In the genomic region with DNA sequence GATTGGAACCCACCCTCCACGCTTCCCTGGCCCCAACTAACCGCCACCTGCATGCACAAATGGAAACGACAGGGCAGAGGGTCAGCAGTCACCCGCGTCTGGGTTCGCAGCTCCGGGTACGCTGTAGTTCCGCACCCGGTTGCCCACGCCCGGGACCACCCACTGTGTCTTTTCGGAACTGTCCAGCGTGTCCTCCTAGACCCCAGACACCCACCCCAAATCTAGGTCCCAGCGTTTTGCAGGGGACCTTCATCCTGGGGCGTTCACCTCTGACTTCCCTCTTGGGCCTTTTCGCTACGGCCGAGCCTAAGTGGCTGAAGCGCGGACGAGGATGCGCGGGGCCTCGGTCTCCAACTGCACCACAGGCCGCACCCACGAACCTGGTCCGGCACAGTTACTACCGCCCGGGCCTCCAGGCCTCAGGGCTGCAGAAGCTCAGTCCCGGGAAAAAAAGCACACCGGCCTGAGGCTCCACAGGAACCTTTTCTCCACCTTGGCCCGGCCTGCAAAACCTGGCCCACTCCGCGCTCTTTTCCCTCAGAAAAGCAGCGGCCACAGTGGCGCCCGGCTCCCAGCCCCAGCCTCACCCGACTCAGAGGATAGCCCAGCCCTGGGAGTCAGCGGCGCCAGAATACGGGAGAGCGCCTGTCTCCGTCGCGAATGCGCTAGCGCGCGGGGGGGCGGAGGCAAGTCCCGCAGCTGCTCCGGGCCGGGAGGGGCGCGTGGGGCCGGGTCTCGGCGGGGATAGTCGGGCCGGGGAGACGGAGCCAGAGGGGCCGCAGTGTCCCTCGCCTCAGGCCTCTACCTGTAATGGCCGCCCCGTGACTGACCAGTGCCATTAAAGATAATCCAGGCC, we compare ENCODE assay signal across 1 cellular context.
TF ChIP-seq lines count a peak whose summit lies in the region.

Gene ZFP30 (minus strand): TSS at position 633 of the 856 bp plus-strand sequence. CDS start 7,643 bp downstream, outside the sequence.

TF ChIP-seq in HepG2, 621 proteins besides CTCF, POLR2A, EP300 and RAD21 (continued from another document and continues in another):
- no peak; the same call in 1 of the 2 replicates for TF ChIP-seq STAT6 (CRISPR knock-in tag; IDR thresholded peaks at IDR 0.05; ENCODE audit: borderline replicate concordance)
- no peak for TF ChIP-seq HNF1A (IDR thresholded peaks at IDR 0.05; ENCODE audit: low read depth)
- no peak for TF ChIP-seq HNF1A (CRISPR knock-in tag; IDR thresholded peaks at IDR 0.05; ENCODE audit: borderline replicate concordance)
- TF ChIP-seq PITX1 (CRISPR knock-in tag; IDR thresholded peaks at IDR 0.05) = no peak
- peak; percentile 54; the same call in 1 of the 2 replicates for TF ChIP-seq CAMTA2 (CRISPR knock-in tag; IDR thresholded peaks at IDR 0.05; ENCODE audit: borderline replicate concordance)
- TF ChIP-seq ZMAT3 (CRISPR knock-in tag; conservative IDR thresholded peaks at IDR 0.05) = no peak
- TF ChIP-seq, protein P1, sequence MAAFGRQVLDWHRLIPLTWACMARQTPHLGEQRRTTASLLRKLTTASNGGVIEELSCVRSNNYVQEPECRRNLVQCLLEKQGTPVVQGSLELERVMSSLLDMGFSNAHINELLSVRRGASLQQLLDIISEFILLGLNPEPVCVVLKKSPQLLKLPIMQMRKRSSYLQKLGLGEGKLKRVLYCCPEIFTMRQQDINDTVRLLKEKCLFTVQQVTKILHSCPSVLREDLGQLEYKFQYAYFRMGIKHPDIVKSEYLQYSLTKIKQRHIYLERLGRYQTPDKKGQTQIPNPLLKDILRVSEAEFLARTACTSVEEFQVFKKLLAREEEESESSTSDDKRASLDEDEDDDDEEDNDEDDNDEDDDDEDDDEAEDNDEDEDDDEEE (CRISPR knock-in tag; IDR thresholded peaks at IDR 0.05) = peak; percentile 72; the same call in 1 of the 2 replicates
- no peak; the same call in 1 of the 2 replicates for TF ChIP-seq DMAP1 (CRISPR knock-in tag; IDR thresholded peaks at IDR 0.05)
- peak; percentile 63; the same call in 1 of the 2 replicates for TF ChIP-seq ZNF891 (CRISPR knock-in tag; IDR thresholded peaks at IDR 0.05)
- TF ChIP-seq TMF1 (CRISPR knock-in tag; IDR thresholded peaks at IDR 0.05; ENCODE audit: low read depth) = peak; percentile 38; the same call in 1 of the 2 replicates
- TF ChIP-seq SOX5 (CRISPR knock-in tag; IDR thresholded peaks at IDR 0.05; ENCODE audit: borderline replicate concordance) = no peak
- TF ChIP-seq ZBTB20 (CRISPR knock-in tag; IDR thresholded peaks at IDR 0.05; ENCODE audit: borderline replicate concordance, low read depth) = peak; percentile 51; the same call in 1 of the 2 replicates
- TF ChIP-seq, protein P2, sequence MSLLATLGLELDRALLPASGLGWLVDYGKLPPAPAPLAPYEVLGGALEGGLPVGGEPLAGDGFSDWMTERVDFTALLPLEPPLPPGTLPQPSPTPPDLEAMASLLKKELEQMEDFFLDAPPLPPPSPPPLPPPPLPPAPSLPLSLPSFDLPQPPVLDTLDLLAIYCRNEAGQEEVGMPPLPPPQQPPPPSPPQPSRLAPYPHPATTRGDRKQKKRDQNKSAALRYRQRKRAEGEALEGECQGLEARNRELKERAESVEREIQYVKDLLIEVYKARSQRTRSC (CRISPR knock-in tag; IDR thresholded peaks at IDR 0.05; ENCODE audit: low read depth) = peak; percentile 54; the same call in 1 of the 2 replicates
- TF ChIP-seq ZNF709 (CRISPR knock-in tag; IDR thresholded peaks at IDR 0.05) = no peak
- TF ChIP-seq BCL6 (CRISPR knock-in tag; IDR thresholded peaks at IDR 0.05) = no peak; the same call in 1 of the 2 replicates
- no peak; the same call in 1 of the 2 replicates for TF ChIP-seq ZNF121 (CRISPR knock-in tag; IDR thresholded peaks at IDR 0.05)
- no peak for TF ChIP-seq ZNF383 (CRISPR knock-in tag; IDR thresholded peaks at IDR 0.05; ENCODE audit: borderline replicate concordance)
- TF ChIP-seq ZBTB34 (CRISPR knock-in tag; IDR thresholded peaks at IDR 0.05) = 0 out of 2 replicates have a peak, but pooled peaks have one; percentile 37
- TF ChIP-seq, protein P3, sequence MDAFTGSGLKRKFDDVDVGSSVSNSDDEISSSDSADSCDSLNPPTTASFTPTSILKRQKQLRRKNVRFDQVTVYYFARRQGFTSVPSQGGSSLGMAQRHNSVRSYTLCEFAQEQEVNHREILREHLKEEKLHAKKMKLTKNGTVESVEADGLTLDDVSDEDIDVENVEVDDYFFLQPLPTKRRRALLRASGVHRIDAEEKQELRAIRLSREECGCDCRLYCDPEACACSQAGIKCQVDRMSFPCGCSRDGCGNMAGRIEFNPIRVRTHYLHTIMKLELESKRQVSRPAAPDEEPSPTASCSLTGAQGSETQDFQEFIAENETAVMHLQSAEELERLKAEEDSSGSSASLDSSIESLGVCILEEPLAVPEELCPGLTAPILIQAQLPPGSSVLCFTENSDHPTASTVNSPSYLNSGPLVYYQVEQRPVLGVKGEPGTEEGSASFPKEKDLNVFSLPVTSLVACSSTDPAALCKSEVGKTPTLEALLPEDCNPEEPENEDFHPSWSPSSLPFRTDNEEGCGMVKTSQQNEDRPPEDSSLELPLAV (CRISPR knock-in tag; conservative IDR thresholded peaks at IDR 0.05; ENCODE audit: low read depth) = no peak
- TF ChIP-seq KLF16 (CRISPR knock-in tag; IDR thresholded peaks at IDR 0.05) = peak in 1 of 2 experiments; percentile 42; a peak in 2 of 4 replicates
- TF ChIP-seq ZNF382 (CRISPR knock-in tag; IDR thresholded peaks at IDR 0.05; ENCODE audit: borderline replicate concordance) = no peak
- no peak for TF ChIP-seq KDM6A (CRISPR knock-in tag; IDR thresholded peaks at IDR 0.05; ENCODE audit: low read depth)
- peak; percentile 10; the same call in 1 of the 2 replicates for TF ChIP-seq ZBTB4 (CRISPR knock-in tag; IDR thresholded peaks at IDR 0.05; ENCODE audit: borderline replicate concordance)
- no peak for TF ChIP-seq TCF7L2 (IDR thresholded peaks at IDR 0.05; ENCODE audit: low read depth, low read length)
- TF ChIP-seq NR2F1 (CRISPR knock-in tag; IDR thresholded peaks at IDR 0.05) = no peak
- no peak for TF ChIP-seq EEA1 (CRISPR knock-in tag; IDR thresholded peaks at IDR 0.05; ENCODE audit: borderline replicate concordance)
- no peak for TF ChIP-seq ZBTB1 (CRISPR knock-in tag; IDR thresholded peaks at IDR 0.05; ENCODE audit: borderline replicate concordance)
- TF ChIP-seq GFI1 (CRISPR knock-in tag; IDR thresholded peaks at IDR 0.05; ENCODE audit: borderline replicate concordance) = peak; percentile 6; the same call in 1 of the 2 replicates
- TF ChIP-seq CENPT (CRISPR knock-in tag; IDR thresholded peaks at IDR 0.05; ENCODE audit: low read depth) = no peak
- TF ChIP-seq ZNF20 (CRISPR knock-in tag; IDR thresholded peaks at IDR 0.05) = peak; percentile 55; the same call in 1 of the 2 replicates
- TF ChIP-seq PHF20 (CRISPR knock-in tag; IDR thresholded peaks at IDR 0.05) = peak; percentile 58; the same call in 1 of the 2 replicates
- TF ChIP-seq ZNF546 (CRISPR knock-in tag; conservative IDR thresholded peaks at IDR 0.05) = 0 out of 2 replicates have a peak, but pooled peaks have one; percentile 53
- no peak for TF ChIP-seq NFE2 (CRISPR knock-in tag; IDR thresholded peaks at IDR 0.05)
- TF ChIP-seq, protein P4, sequence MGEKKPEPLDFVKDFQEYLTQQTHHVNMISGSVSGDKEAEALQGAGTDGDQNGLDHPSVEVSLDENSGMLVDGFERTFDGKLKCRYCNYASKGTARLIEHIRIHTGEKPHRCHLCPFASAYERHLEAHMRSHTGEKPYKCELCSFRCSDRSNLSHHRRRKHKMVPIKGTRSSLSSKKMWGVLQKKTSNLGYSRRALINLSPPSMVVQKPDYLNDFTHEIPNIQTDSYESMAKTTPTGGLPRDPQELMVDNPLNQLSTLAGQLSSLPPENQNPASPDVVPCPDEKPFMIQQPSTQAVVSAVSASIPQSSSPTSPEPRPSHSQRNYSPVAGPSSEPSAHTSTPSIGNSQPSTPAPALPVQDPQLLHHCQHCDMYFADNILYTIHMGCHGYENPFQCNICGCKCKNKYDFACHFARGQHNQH (CRISPR knock-in tag; IDR thresholded peaks at IDR 0.05) = peak; percentile 23; the same call in 1 of the 2 replicates
- 0 out of 2 replicates have a peak, but pooled peaks have one; percentile 41 for TF ChIP-seq FOXC1 (CRISPR knock-in tag; IDR thresholded peaks at IDR 0.05; ENCODE audit: borderline replicate concordance)
- TF ChIP-seq ZNF543 (CRISPR knock-in tag; IDR thresholded peaks at IDR 0.05) = peak; percentile 11; the same call in 1 of the 2 replicates
- TF ChIP-seq HNRNPK (IDR thresholded peaks at IDR 0.05; ENCODE audit: low read depth, low read length, poor library complexity, severe bottlenecking) = peak; percentile 7
- TF ChIP-seq PTBP1 (IDR thresholded peaks at IDR 0.05; ENCODE audit: low read depth, low read length, poor library complexity, severe bottlenecking) = peak; percentile 77
- TF ChIP-seq ZNF30 (CRISPR knock-in tag; IDR thresholded peaks at IDR 0.05) = peak; percentile 56; the same call in 1 of the 2 replicates
